Comparison of ENCODE assay signal across 14 cellular contexts in genomic region chr11:33452806-33453205, GRCh38.
DNase-seq lines count a peak whose midpoint lies in the region; ATAC-seq, FAIRE-seq and TF ChIP-seq lines count a peak whose summit lies in the region.
"Had no signal": no experiment of that assay in that cellular context is flagged by ENCODE, and none has a peak within 500 bp of the region (broad histone marks: within the 10 kb centered on the region; RNA-seq: fewer than 3 reads in every experiment).

No MANE protein-coding gene starts in this region.

- H2BK15ac ChIP-seq in IMR-90 (ENCODE audit: low read depth, low read length): no peak overlapping the region

- 0 out of 2 replicates have a peak overlapping the region, but pooled peaks have one; percentile 1 for H3K56ac ChIP-seq in IMR-90 (ENCODE audit: extremely low read depth, insufficient read depth, low read length)

- H4K91ac ChIP-seq in IMR-90 (ENCODE audit: insufficient read depth, low read depth, low read length): no peak overlapping the region

- H4K8ac ChIP-seq in IMR-90 (ENCODE audit: low read depth in 2 of 2, low read length in 2 of 2): no peak overlapping the region

- no peaks in the 10 kb centered on the region for H3K36me3 ChIP-seq in IMR-90 (ENCODE audit: control insufficient read depth, insufficient read depth, low read length)
- no peaks in the 10 kb centered on the region for H3K36me3 ChIP-seq in bronchial epithelial cell (ENCODE audit: control insufficient read depth, insufficient read depth, low read length)
- no peaks in the 10 kb centered on the region for H3K36me3 ChIP-seq in kidney (ENCODE audit: control insufficient read depth in 1 of 2, insufficient read depth in 2 of 2, low read length in 2 of 2)
- H3K36me3 ChIP-seq: HAP-1, stomach had no signal

- peak overlapping the region; percentile 51; the same call in 1 of the 2 replicates for H2BK20ac ChIP-seq in IMR-90 (ENCODE audit: low read depth, low read length)

- DNase-seq in AG04450 (ENCODE audit: low read depth, low spot score): peak; percentile 65
- peak; percentile 94 for DNase-seq in IMR-90
- peak; percentile 84 for DNase-seq in bronchial epithelial cell (ENCODE audit: low read depth)
- peak; percentile 73 for DNase-seq in kidney tubule cell (ENCODE audit: low spot score)
- no peak for DNase-seq in hypothalamus (lab: John Stamatoyannopoulos, UW)
- no peak for DNase-seq in SKM-1 treated with dmso at 0.1 percent for 144 hours (lab: John Stamatoyannopoulos, UW; ENCODE audit: unreplicated experiment)
- DNase-seq in activated T-cell treated with anti-CD3 and anti-CD28 coated beads, Interleukin-2, amount 50 U/mL, for 1 hour: no peak
- no peak for DNase-seq in kidney
- DNase-seq: C1 segment of cervical spinal cord, erythroblast, NCI-H2171 treated with DMSO at 0.1 percent for 48 hours, stomach had no signal

- no peak overlapping the region for H3K4me2 ChIP-seq in IMR-90 (ENCODE audit: low read depth, low read length)

- no peak for TF ChIP-seq POLR2A in IMR-90 (IDR thresholded peaks at IDR 0.05; ENCODE audit: low read depth, low read length)

- no peak for TF ChIP-seq RAD21 in IMR-90 (IDR thresholded peaks at IDR 0.05; ENCODE audit: low read length)

- H3K14ac ChIP-seq in IMR-90 (replicated peaks; ENCODE audit: low read depth, low read length): no peak overlapping the region

- H3K23ac ChIP-seq in IMR-90 (ENCODE audit: low read depth, low read length): peak overlapping the region; percentile 41; the same call in 1 of the 2 replicates

- no peak overlapping the region for H2AK9ac ChIP-seq in IMR-90 (replicated peaks; ENCODE audit: low read depth, low read length, poor library complexity)

- no TSS peak for BruUV-seq in IMR-90 (replicated peaks; lab: Mats Ljungman, UMichigan)

- 0% methylated on average over 1 of the region's 2 CpGs; no CpG with 5 or more reads in 1 of the 2 experiments for WGBS in IMR-90 (ENCODE audit: extremely low coverage in 2 of 2, insufficient read length in 1 of 2), 2 experiments

- CTCF ChIA-PET in AG04450 (lab: Charles Lee) (no interaction called here), IMR-90 (lab: Yijun Ruan, JAX) (no interaction called here)

- H3K9me1 ChIP-seq in IMR-90 (ENCODE audit: insufficient read depth, low read length): peaks cover 10% of the 10 kb centered on the region

- no peak overlapping the region for H3K27ac ChIP-seq in AG04450 (ENCODE audit: low read depth, low read length)
- no peak overlapping the region for H3K27ac ChIP-seq in IMR-90 (ENCODE audit: insufficient read depth, low read length)
- no peak overlapping the region for H3K27ac ChIP-seq in kidney (ENCODE audit: low read depth in 2 of 2, low read length in 2 of 2)
- H3K27ac ChIP-seq: stomach had no signal

- intact Hi-C loops in IMR-90 (cut with micrococcal nuclease): loop anchor here (5.0 kb wide), 2 partner anchors 79 to 239 kb away; no protein-coding TSS in a partner anchor
- intact Hi-C loops in kidney (cut with DNase I): no loop called here

- in situ Hi-C loops in IMR-90 (cut with MboI; ENCODE audit: low sequenced_read_pairs): no loop called here

- peak overlapping the region; percentile 45; the same call in 1 of the 2 replicates for H3K4ac ChIP-seq in IMR-90 (ENCODE audit: low read depth, low read length)

- no peak overlapping the region for H2BK5ac ChIP-seq in IMR-90 (ENCODE audit: low read depth, low read length, poor library complexity, severe bottlenecking)

- H2AK5ac ChIP-seq in IMR-90 (ENCODE audit: low read depth, low read length): no peak overlapping the region

- peaks cover 8% of the 10 kb centered on the region for H3K4me1 ChIP-seq in IMR-90 (ENCODE audit: control insufficient read depth, insufficient read depth, low read length)
- H3K4me1 ChIP-seq in kidney (ENCODE audit: control insufficient read depth in 1 of 2, insufficient read depth in 1 of 2, low read depth in 1 of 2, low read length in 2 of 2): no peaks in the 10 kb centered on the region
- H3K4me1 ChIP-seq: HAP-1, stomach had no signal

- H3K18ac ChIP-seq in IMR-90 (ENCODE audit: low read depth, low read length): no peak overlapping the region

- H3K9me3 ChIP-seq in AG04450 (ENCODE audit: control insufficient read depth, insufficient read depth, low read length) (no peaks in the 10 kb centered on the region), IMR-90 (ENCODE audit: control insufficient read depth, insufficient read depth, low read length) (no peaks in the 10 kb centered on the region), kidney (ENCODE audit: control insufficient read depth in 1 of 2, low read length in 2 of 2) (no peaks in the 10 kb centered on the region)
- H3K9me3 ChIP-seq: HAP-1, stomach had no signal

- H2BK120ac ChIP-seq in IMR-90 (ENCODE audit: low read depth, low read length): peak overlapping the region; percentile 57; the same call in 1 of the 2 replicates

- H3K79me1 ChIP-seq in IMR-90 (ENCODE audit: low read depth in 1 of 2, low read length in 2 of 2): peaks cover 6 to 57% of the 10 kb centered on the region in 2 experiments; a peak in 3 of 4 replicates

- ATAC-seq in IMR-90 (ENCODE audit: low read depth): peak; percentile 91
- ATAC-seq: K562 had no signal

- POLR2A ChIA-PET in AG04450 (lab: Yijun Ruan, JAX): no interaction called here
- POLR2A ChIA-PET in IMR-90 (lab: Charles Lee; ENCODE audit: unreplicated experiment): no interaction called here

- H3K4me3 ChIP-seq in AG04450 (ENCODE audit: low read depth, low read length) (no peak overlapping the region), IMR-90 (ENCODE audit: insufficient read depth, low read depth, low read length) (no peak overlapping the region), bronchial epithelial cell (ENCODE audit: low read depth, low read length) (no peak overlapping the region), kidney (ENCODE audit: low read length in 2 of 2) (no peak overlapping the region)
- H3K4me3 ChIP-seq: HAP-1, K562, stomach had no signal

- no peak overlapping the region for H4K5ac ChIP-seq in IMR-90 (ENCODE audit: low read depth, low read length)

- H2AFZ ChIP-seq in IMR-90 (replicated peaks; ENCODE audit: low read length, poor library complexity): peak overlapping the region; percentile 56

- H3K27me3 ChIP-seq in AG04450 (ENCODE audit: control insufficient read depth, insufficient read depth, low read length): no peaks in the 10 kb centered on the region
- H3K27me3 ChIP-seq in IMR-90 (ENCODE audit: control insufficient read depth, insufficient read depth, low read length): no peaks in the 10 kb centered on the region
- no peaks in the 10 kb centered on the region for H3K27me3 ChIP-seq in bronchial epithelial cell (ENCODE audit: control insufficient read depth, insufficient read depth, low read length)

- 0 out of 2 replicates have a peak, but pooled peaks have one; percentile 9 for TF ChIP-seq CTCF in AG04450 (IDR thresholded peaks at IDR 0.05; ENCODE audit: low read depth, low read length)
- no peak for TF ChIP-seq CTCF in IMR-90 (conservative IDR thresholded peaks at IDR 0.05; ENCODE audit: low read depth, low read length)
- no peak for TF ChIP-seq CTCF in bronchial epithelial cell (IDR thresholded peaks at IDR 0.05; ENCODE audit: insufficient read depth, low read length, severe bottlenecking)
- TF ChIP-seq CTCF in kidney (IDR thresholded peaks at IDR 0.05; ENCODE audit: borderline replicate concordance, extremely low read depth, insufficient read depth): no peak

- H3K9ac ChIP-seq in IMR-90 (ENCODE audit: low read depth, low read length) (no peak overlapping the region), kidney (ENCODE audit: low read length in 2 of 2) (no peak overlapping the region)

- FAIRE-seq in bronchial epithelial cell (lab: Jason Lieb, UNC): no peak
- FAIRE-seq in kidney (lab: Jason Lieb, UNC): no peak
- FAIRE-seq: K562 had no signal

- dilution Hi-C loops in IMR-90 (cut with HindIII; ENCODE audit: low sequenced_read_pairs, unreplicated experiment): no loop called here

- H4K20me1 ChIP-seq in IMR-90 (ENCODE audit: insufficient read depth, low read length): no peaks in the 10 kb centered on the region

TF ChIP-seq in IMR-90, 13 proteins besides CTCF, POLR2A, EP300 and RAD21:
- TF ChIP-seq FOS (IDR thresholded peaks at IDR 0.05; ENCODE audit: low read depth, low read length) (peak; percentile 94), MXI1 (IDR thresholded peaks at IDR 0.05; ENCODE audit: borderline replicate concordance, low read depth, low read length) (peak; percentile 59; the same call in 1 of the 2 replicates), ELK1 (IDR thresholded peaks at IDR 0.05; ENCODE audit: borderline replicate concordance, low read depth, low read length) (no peak), USF2 (IDR thresholded peaks at IDR 0.05; ENCODE audit: low read depth, low read length) (no peak), MAZ (IDR thresholded peaks at IDR 0.05; ENCODE audit: borderline replicate concordance, low read depth, low read length) (peak; percentile 30; the same call in 1 of the 2 replicates)

Comparison
In these comparisons a context has a peak if more than half of its experiments do, and no peak if none do; other contexts are left out.
1. DNase-seq: peak in AG04450 (single experiment), IMR-90 (single experiment), bronchial epithelial cell (single experiment) and kidney tubule cell (single experiment); none in hypothalamus (0 of 51), SKM-1 treated with dmso at 0.1 percent for 144 hours (single experiment), activated T-cell treated with anti-CD3 and anti-CD28 coated beads, Interleukin-2, amount 50 U/mL, for 1 hour (single experiment) and kidney (single experiment).